1 cellular context compared by ENCODE assay signal in the genomic region with DNA sequence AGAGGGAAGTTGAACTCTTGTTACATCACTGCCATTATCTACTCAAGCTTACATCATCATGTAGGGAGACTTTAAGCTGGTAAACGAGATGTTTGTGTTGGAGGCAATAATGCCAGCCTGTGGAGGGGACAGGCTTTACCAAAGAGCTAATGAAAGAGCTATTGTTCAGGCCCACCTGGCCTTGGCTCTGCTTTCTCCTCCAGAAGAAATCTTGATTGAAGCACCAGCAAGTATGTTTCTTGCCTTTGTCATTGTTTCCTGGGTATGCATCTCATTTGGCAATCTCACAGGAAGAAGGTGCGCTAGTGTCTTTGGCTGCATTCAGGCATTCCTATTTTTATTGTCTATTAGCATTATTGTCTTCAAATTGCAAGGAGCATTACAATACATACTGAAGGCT.
TF ChIP-seq lines count a peak whose summit lies in the region.

No MANE protein-coding gene starts in this region.

TF ChIP-seq in GM23338, 12 proteins besides CTCF, POLR2A, EP300 and RAD21 (continued from another document):
- TF ChIP-seq CREB1 (CRISPR knock-in tag; IDR thresholded peaks at IDR 0.05; ENCODE audit: low read depth) = no peak
- TF ChIP-seq ZNF331 (CRISPR knock-in tag; IDR thresholded peaks at IDR 0.05; ENCODE audit: low read depth) = no peak
TF ChIP-seq in GM23338: peak in this region for 0.
